In genomic region chr10:19563424-19564141, GRCh38 we compare ENCODE assay signal across 39 cellular contexts.
"Had no signal": no experiment of that assay in that cellular context is flagged by ENCODE, and none has a peak within 500 bp of the region (broad histone marks: within the 10 kb centered on the region; RNA-seq: fewer than 3 reads in every experiment).

No MANE protein-coding gene starts in this region.

- H3K36me3 Mint-ChIP-seq: activated CD8-positive, alpha-beta memory T cell treated with anti-CD3 and anti-CD28 coated beads, Interleukin-2, amount 10 ng/mL, durations not matched to agents 7 days and 5 days; activated naive CD4-positive, alpha-beta T cell treated with anti-CD3 and anti-CD28 coated beads, Interleukin-2, amount 10 ng/mL, durations not matched to agents 7 days and 5 days; activated naive CD8-positive, alpha-beta T cell; T-cell had no signal

- H3K4me1 Mint-ChIP-seq: activated B cell treated with CpG ODN at 0.5 μM for 24 hours; activated CD4-positive, alpha-beta memory T cell treated with anti-CD3 and anti-CD28 coated beads, Interleukin-2, amount 10 ng/mL, durations not matched to agents 7 days and 5 days; activated CD8-positive, alpha-beta memory T cell treated with anti-CD3 and anti-CD28 coated beads, Interleukin-2, amount 10 ng/mL, durations not matched to agents 7 days and 5 days; activated naive CD4-positive, alpha-beta T cell treated with anti-CD3 and anti-CD28 coated beads, Interleukin-2, amount 10 ng/mL, durations not matched to agents 7 days and 5 days; activated naive CD8-positive, alpha-beta T cell treated with anti-CD3 and anti-CD28 coated beads, Interleukin-2, amount 50 U/mL, for 24 hours; IgD-negative memory B cell; T-cell had no signal

- H3K4me1 ChIP-seq: body of pancreas, breast epithelium, Peyer's patch had no signal

- H3K27me3 ChIP-seq: body of pancreas, breast epithelium, Peyer's patch had no signal

- H3K4me3 ChIP-seq: body of pancreas, breast epithelium, Peyer's patch had no signal

- H3K9me3 ChIP-seq: body of pancreas, breast epithelium, Peyer's patch had no signal

- H3K27ac Mint-ChIP-seq: activated B cell treated with CpG ODN at 0.5 μM for 24 hours; activated CD4-positive, alpha-beta memory T cell treated with anti-CD3 and anti-CD28 coated beads, Interleukin-2, amount 10 ng/mL, durations not matched to agents 7 days and 5 days; activated CD8-positive, alpha-beta memory T cell treated with anti-CD3 and anti-CD28 coated beads, Interleukin-2, amount 10 ng/mL, durations not matched to agents 7 days and 5 days; activated naive CD4-positive, alpha-beta T cell treated with anti-CD3 and anti-CD28 coated beads, Interleukin-2, amount 10 ng/mL, durations not matched to agents 7 days and 5 days; activated naive CD8-positive, alpha-beta T cell; activated naive CD8-positive, alpha-beta T cell treated with anti-CD3 and anti-CD28 coated beads, Interleukin-2, amount 50 U/mL, for 24 hours; IgD-negative memory B cell; T-cell had no signal

- H3K27ac ChIP-seq: body of pancreas, breast epithelium, Peyer's patch, VCaP had no signal

- H3K27me3 Mint-ChIP-seq: activated B cell treated with CpG ODN at 0.5 μM for 24 hours; activated CD4-positive, alpha-beta memory T cell treated with anti-CD3 and anti-CD28 coated beads, Interleukin-2, amount 10 ng/mL, durations not matched to agents 7 days and 5 days; activated CD8-positive, alpha-beta memory T cell treated with anti-CD3 and anti-CD28 coated beads, Interleukin-2, amount 10 ng/mL, durations not matched to agents 7 days and 5 days; activated naive CD4-positive, alpha-beta T cell treated with anti-CD3 and anti-CD28 coated beads, Interleukin-2, amount 10 ng/mL, durations not matched to agents 7 days and 5 days; activated naive CD8-positive, alpha-beta T cell; activated naive CD8-positive, alpha-beta T cell treated with anti-CD3 and anti-CD28 coated beads, Interleukin-2, amount 50 U/mL, for 24 hours; IgD-negative memory B cell; T-cell had no signal

- H3K36me3 ChIP-seq: breast epithelium, Peyer's patch had no signal

- DNase-seq: activated B cell treated with CpG ODN at 0.5 μM for 24 hours; activated CD4-positive, alpha-beta memory T cell treated with anti-CD3 and anti-CD28 coated beads, Interleukin-2, amount 10 ng/mL, durations not matched to agents 7 days and 5 days; activated CD4-positive, alpha-beta T cell treated with anti-CD3 and anti-CD28 coated beads for 4 hours; activated CD4-positive, alpha-beta T cell treated with anti-CD3 and anti-CD28 coated beads, Interleukin-2, amount 50 U/mL, for 1 hour; activated CD4-positive, CD25-positive, alpha-beta regulatory T cell treated with anti-CD3 and anti-CD28 coated beads, Interleukin-2, amount 50 U/mL, for 72 hours; activated CD8-positive, alpha-beta memory T cell treated with anti-CD3 and anti-CD28 coated beads for 24 hours; activated CD8-positive, alpha-beta memory T cell treated with anti-CD3 and anti-CD28 coated beads, Interleukin-2, amount 10 ng/mL, durations not matched to agents 7 days and 5 days; activated CD8-positive, alpha-beta memory T cell treated with anti-CD3 and anti-CD28 coated beads, Interleukin-2, amount 50 U/mL, for 48 hours; activated effector memory CD4-positive, alpha-beta T cell treated with Interleukin-2 at 50 U/mL for 16 hours; activated naive CD4-positive, alpha-beta T cell treated with anti-CD3 and anti-CD28 coated beads, Interleukin-2, amount 10 ng/mL, durations not matched to agents 7 days and 5 days; activated naive CD8-positive, alpha-beta T cell treated with anti-CD3 and anti-CD28 coated beads, Interleukin-2, amount 50 U/mL, for 24 hours; activated T-cell treated with anti-CD3 and anti-CD28 coated beads, Interleukin-2, amount 50 U/mL, for 48 hours; body of pancreas; Kasumi-1; KG1; MM.1S; NCI-H1092 treated with DMSO at 0.1 percent for 48 hours; NCI-H1417; NCI-H146; NCI-H187; NCI-H2029 treated with DMSO at 0.1 percent for 48 hours; NCI-H2107; NCI-H2171; NCI-H510A; NCI-H526; NCI-H748 treated with DMSO at 0.1 percent for 48 hours; NK-92 treated with Interleukin-12 subunit alpha and Interleukin-12 subunit beta, amount 100 ng/mL, for 24 hours; PC-3; Peyer's patch; RPMI8226; SHP77 treated with DMSO at 0.1 percent for 48 hours; T-cell; T-helper 2 cell; T-helper 9 cell had no signal

- ATAC-seq: activated CD8-positive, alpha-beta memory T cell treated with anti-CD3 and anti-CD28 coated beads, Interleukin-2, amount 10 ng/mL, durations not matched to agents 7 days and 5 days; activated naive CD8-positive, alpha-beta T cell treated with anti-CD3 and anti-CD28 coated beads, Interleukin-2, amount 50 U/mL, for 24 hours; body of pancreas; PC-3; SK-N-SH treated with all-trans-retinoic acid at 6 μM for 48 hours; T-cell had no signal

- H3K9me3 Mint-ChIP-seq: activated B cell treated with CpG ODN at 0.5 μM for 24 hours had no signal

- H3K4me3 Mint-ChIP-seq: activated B cell treated with CpG ODN at 0.5 μM for 24 hours; activated CD4-positive, alpha-beta memory T cell treated with anti-CD3 and anti-CD28 coated beads, Interleukin-2, amount 10 ng/mL, durations not matched to agents 7 days and 5 days; activated CD8-positive, alpha-beta memory T cell treated with anti-CD3 and anti-CD28 coated beads, Interleukin-2, amount 10 ng/mL, durations not matched to agents 7 days and 5 days; activated naive CD4-positive, alpha-beta T cell treated with anti-CD3 and anti-CD28 coated beads, Interleukin-2, amount 10 ng/mL, durations not matched to agents 7 days and 5 days; activated naive CD8-positive, alpha-beta T cell; activated naive CD8-positive, alpha-beta T cell treated with anti-CD3 and anti-CD28 coated beads, Interleukin-2, amount 50 U/mL, for 24 hours; IgD-negative memory B cell; T-cell had no signal
